ENCODE assay signal across 8 cellular contexts in the genomic region with DNA sequence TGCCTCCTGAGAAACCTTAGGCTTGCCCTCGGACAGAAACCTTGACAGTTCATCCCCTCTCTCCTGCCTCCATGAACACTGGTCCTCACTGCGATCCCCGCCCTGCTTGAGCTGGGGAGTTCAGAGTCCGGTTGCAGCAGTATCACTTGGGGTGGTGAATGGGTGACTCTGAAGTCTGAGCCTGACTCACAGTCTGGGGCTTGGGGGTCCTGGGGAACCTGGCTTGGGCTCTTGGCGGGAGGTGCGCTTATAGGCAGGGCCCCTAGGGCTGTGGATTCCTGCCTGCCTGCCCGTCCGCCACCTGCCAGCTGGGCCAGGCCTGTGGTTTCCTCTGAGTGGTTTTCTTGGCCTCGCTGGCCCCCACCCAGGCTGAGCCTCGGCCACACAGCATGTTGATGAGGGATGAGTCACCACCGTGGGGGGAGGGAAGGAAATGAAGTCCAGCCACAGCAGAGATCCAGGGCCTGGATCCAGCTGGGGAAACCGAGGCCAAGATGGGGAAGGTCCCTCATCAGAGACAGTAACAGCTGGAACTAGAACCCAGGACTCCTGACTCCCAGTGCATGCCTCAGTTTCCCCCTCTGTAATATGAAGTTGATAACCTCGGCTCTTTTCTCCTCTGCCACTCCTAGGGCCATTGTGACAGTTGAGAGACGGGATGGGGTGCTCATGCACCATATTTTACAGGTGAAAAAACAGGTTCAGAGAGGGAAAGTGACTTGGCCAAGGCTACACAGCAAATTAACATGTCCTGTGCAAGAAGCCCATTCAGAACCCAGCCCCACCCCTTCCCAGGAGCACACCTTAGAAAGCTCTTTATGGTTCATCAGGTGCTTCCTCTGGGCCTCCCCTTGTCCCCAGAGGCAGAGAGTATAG.
DNase-seq lines count a peak whose midpoint lies in the region; ATAC-seq and TF ChIP-seq lines count a peak whose summit lies in the region.

No MANE protein-coding gene starts in this region.

- no peak overlapping the region for H3K27ac ChIP-seq in DND-41 (ENCODE audit: low read length)

- no peak overlapping the region for H3K9ac ChIP-seq in DND-41 (ENCODE audit: low read depth, low read length)

- peak; percentile 78 for ATAC-seq in DND-41 (ENCODE audit: insufficient read depth, low read depth)
- ATAC-seq in GM19467 (IDR thresholded peaks at IDR 0.05; ENCODE audit: unreplicated experiment), result peak; percentile 61

- H3K36me3 ChIP-seq in DND-41 (ENCODE audit: insufficient read depth, low read length), result no peaks in the 10 kb centered on the region

- no peaks in the 10 kb centered on the region for H3K9me3 ChIP-seq in DND-41 (ENCODE audit: insufficient read depth, low read length, severe bottlenecking)

- in situ Hi-C loops in KBM-7 (cut with MboI; ENCODE audit: low pct_unique_long_range_greater_than_20kb, low sequenced_read_pairs), result no loop called here

- no peak for TF ChIP-seq CTCF in DND-41 (IDR thresholded peaks at IDR 0.05; ENCODE audit: borderline replicate concordance, extremely low read depth, low read length, poor library complexity, severe bottlenecking)

- H3K79me2 ChIP-seq in DND-41 (ENCODE audit: insufficient read depth, low read length), result no peaks in the 10 kb centered on the region

- no peaks in the 10 kb centered on the region for H3K27me3 ChIP-seq in DND-41 (ENCODE audit: insufficient read depth, low read length, poor library complexity)

- no peak overlapping the region for H2AFZ ChIP-seq in DND-41 (ENCODE audit: low read depth, low read length)

- DNase-seq in DND-41 (peak; percentile 69), KBM-7 (peak; percentile 89), foreskin melanocyte (peak; percentile 43), posterior cingulate gyrus (peak; percentile 37 to 95 (median 72)), NCI-H2081 treated with DMSO at 0.1 percent for 48 hours (lab: John Stamatoyannopoulos, UW) (no peak), NCI-H748 treated with DMSO at 0.1 percent for 48 hours (lab: John Stamatoyannopoulos, UW) (no peak)
- peak; percentile 54 for DNase-seq in activated CD4-positive, CD25-positive, alpha-beta regulatory T cell treated with anti-CD3 and anti-CD28 coated beads, Interleukin-2, amount 50 U/mL, for 72 hours

- H3K4me1 ChIP-seq in DND-41 (ENCODE audit: insufficient read depth, low read length), result peaks cover 6% of the 10 kb centered on the region; the same call in 1 of the 2 replicates

- H3K4me3 ChIP-seq in DND-41 (ENCODE audit: low read depth in 1 of 2, low read length in 2 of 2), result no peak overlapping the region

- peaks cover 15% of the 10 kb centered on the region for H4K20me1 ChIP-seq in DND-41 (ENCODE audit: insufficient read depth, low read length)

- no peak overlapping the region for H3K4me2 ChIP-seq in DND-41 (ENCODE audit: insufficient read depth, low read length)

- intact Hi-C loops in posterior cingulate gyrus (cut with DNase I), result no loop called here

Comparison
In these comparisons a context has a peak if more than half of its experiments do, and no peak if none do; other contexts are left out.
1. DNase-seq: peak in DND-41 (single experiment), KBM-7 (single experiment), activated CD4-positive, CD25-positive, alpha-beta regulatory T cell treated with anti-CD3 and anti-CD28 coated beads, Interleukin-2, amount 50 U/mL, for 72 hours (single experiment), foreskin melanocyte (single experiment) and posterior cingulate gyrus (10 of 10); none in NCI-H2081 treated with DMSO at 0.1 percent for 48 hours (single experiment) and NCI-H748 treated with DMSO at 0.1 percent for 48 hours (single experiment).